Comparison of ENCODE assay signal across 19 cellular contexts in the genomic region with DNA sequence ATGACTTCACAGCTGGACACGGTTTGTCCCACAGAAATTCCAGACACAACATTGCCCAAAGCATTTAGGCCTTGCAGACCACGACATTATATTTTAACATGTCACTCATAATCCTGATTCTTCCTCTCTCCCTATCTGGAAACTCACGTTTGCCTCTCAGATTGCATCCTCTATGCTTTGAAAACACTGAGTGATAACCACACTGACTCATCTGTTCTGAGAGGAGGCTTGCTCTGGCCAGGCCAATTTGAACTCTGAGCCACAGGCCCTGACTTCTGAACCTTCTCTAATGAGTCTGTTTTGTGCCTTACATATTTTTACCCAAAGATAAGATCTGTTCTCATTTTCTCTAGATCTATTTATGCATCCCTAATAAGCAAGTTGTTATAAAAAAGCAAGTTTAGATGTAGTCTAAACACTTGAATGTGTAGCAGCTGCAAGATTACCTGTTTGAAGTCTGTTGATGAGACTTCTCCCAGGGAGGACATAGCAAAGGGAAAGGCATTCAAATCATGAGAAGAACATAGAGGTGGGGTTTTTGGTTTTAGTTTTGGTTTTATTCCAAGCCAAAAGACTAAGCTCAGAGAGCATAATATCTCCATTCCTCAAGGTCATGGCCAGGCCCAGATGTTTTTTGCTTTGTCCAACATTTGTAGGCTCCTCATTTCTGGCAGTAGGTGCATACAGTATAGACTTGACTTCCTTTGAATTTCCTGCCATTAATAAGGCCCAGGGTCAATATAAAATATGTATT.
DNase-seq lines count a peak whose midpoint lies in the region; ATAC-seq and TF ChIP-seq lines count a peak whose summit lies in the region.
"Had no signal": no experiment of that assay in that cellular context is flagged by ENCODE, and none has a peak within 500 bp of the region (broad histone marks: within the 10 kb centered on the region; RNA-seq: fewer than 3 reads in every experiment).

No MANE protein-coding gene starts in this region.

- POLR2A ChIA-PET in BJ (lab: Charles Lee), result interaction anchor here (1.1 kb wide), 1 partner anchor 208 kb away, joined by 3 read pairs; no protein-coding TSS in a partner anchor

- H3K4me3 ChIP-seq in BJ (ENCODE audit: low read depth, low read length), result no peak overlapping the region
- H3K4me3 ChIP-seq: SK-N-MC, uterus had no signal

- no peaks in the 10 kb centered on the region for H3K36me3 ChIP-seq in BJ (ENCODE audit: control insufficient read depth, insufficient read depth, low read length)
- H3K36me3 ChIP-seq: uterus had no signal

- no peaks in the 10 kb centered on the region for H3K27me3 ChIP-seq in BJ (ENCODE audit: control insufficient read depth, insufficient read depth, low read length)
- H3K27me3 ChIP-seq: uterus had no signal

- intact Hi-C loops in cardiac septum (cut with DNase I), result no loop called here

- DNase-seq in BJ (ENCODE audit: low read depth) (peak; percentile 51), HT1080 (ENCODE audit: low read depth) (peak; percentile 76), astrocyte of the hippocampus (ENCODE audit: low read depth, low spot score) (peak; percentile 65), kidney tubule cell (ENCODE audit: low spot score) (peak; percentile 79), cardiac septum (ENCODE audit: low spot score) (no peak)
- DNase-seq in NK-92 treated with Interleukin-12 subunit alpha and Interleukin-12 subunit beta, amount 100 ng/mL, for 24 hours (lab: John Stamatoyannopoulos, UW), result no peak
- DNase-seq: activated naive CD4-positive, alpha-beta T cell treated with anti-CD3 and anti-CD28 coated beads for 36 hours; cerebellar nuclear complex; erythroblast; H7; immature natural killer cell; MM.1S; stimulated activated CD4-positive, alpha-beta T cell treated with anti-CD3 and anti-CD28 coated beads, Interleukin-4, amount 100 ng/mL, for 24 hours; uterus had no signal

- CTCF ChIA-PET in BJ (lab: Yijun Ruan, JAX), result interaction anchor here (0.7 to 2.2 kb wide), 3 partner anchors 208 to 328 kb away, joined by 3 to 8 read pairs (median 3); no protein-coding TSS in a partner anchor

- ATAC-seq in GM19467 (IDR thresholded peaks at IDR 0.05; ENCODE audit: unreplicated experiment), result no peak
- no peak for ATAC-seq in GM19351 (IDR thresholded peaks at IDR 0.05; ENCODE audit: unreplicated experiment)
- ATAC-seq: stimulated activated memory B cell treated with anti-CD40 and anti-IgM and Interleukin-4, amounts not matched to agents 10 μg/mL and 1 μg/mL and 100 μg/mL, for 72 hours; WTC11 had no signal

- TF ChIP-seq CTCF in BJ (IDR thresholded peaks at IDR 0.05; ENCODE audit: insufficient read depth, low read depth, low read length), result no peak

Comparison
In these comparisons a context has a peak if more than half of its experiments do, and no peak if none do; other contexts are left out.
1. DNase-seq: peak in BJ (single experiment), HT1080 (single experiment), astrocyte of the hippocampus (single experiment) and kidney tubule cell (single experiment); none in NK-92 treated with Interleukin-12 subunit alpha and Interleukin-12 subunit beta, amount 100 ng/mL, for 24 hours (single experiment) and cardiac septum (single experiment).